ENCODE assay signal across 3 cellular contexts in the genomic region with DNA sequence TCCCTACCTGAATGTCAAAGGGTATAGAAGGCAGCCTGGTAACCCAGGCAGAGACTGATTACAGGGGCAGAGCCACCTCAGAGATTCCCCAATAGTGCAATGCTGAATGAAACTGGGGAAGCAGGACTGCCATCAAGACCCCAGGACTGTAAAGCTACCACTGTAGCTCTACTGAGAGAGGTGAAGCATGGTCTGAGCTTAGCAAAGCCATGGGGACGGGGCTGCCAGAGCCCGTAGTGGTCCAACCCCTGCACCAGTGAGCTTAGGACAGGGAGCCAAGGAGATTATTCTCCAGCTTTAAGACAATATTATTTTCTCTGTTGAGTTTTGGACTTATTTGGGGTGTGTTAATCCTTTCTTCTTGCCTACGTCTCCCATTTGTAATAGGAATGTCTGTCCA.
"Had no signal": no experiment of that assay in that cellular context is flagged by ENCODE, and none has a peak within 500 bp of the region (broad histone marks: within the 10 kb centered on the region; RNA-seq: fewer than 3 reads in every experiment).

No MANE protein-coding gene starts in this region.

- ATAC-seq: GM12878 had no signal

- DNase-seq: GDM1, GF-D8 had no signal
